ENCODE assay signal across 15 cellular contexts in genomic region chr13:51978836-51979556, GRCh38. TPM values are rescaled to one million over a fixed set of nuclear protein-coding genes. Genes with fewer than 3 reads are reported as not detected.
DNase-seq lines count a peak whose midpoint lies in the region; ATAC-seq and TF ChIP-seq lines count a peak whose summit lies in the region.
"Had no signal": no experiment of that assay in that cellular context is flagged by ENCODE, and none has a peak within 500 bp of the region (broad histone marks: within the 10 kb centered on the region; RNA-seq: fewer than 3 reads in every experiment).

No MANE protein-coding gene starts in this region.

- no peaks in the 10 kb centered on the region for H3K79me1 ChIP-seq in H9 (ENCODE audit: insufficient read depth, low read depth, low read length, poor library complexity, severe bottlenecking)

- no peak overlapping the region for H2BK12ac ChIP-seq in H9 (ENCODE audit: insufficient read length, low read depth, low read length)

- H3K27me3 Mint-ChIP-seq in activated CD4-positive, alpha-beta memory T cell treated with anti-CD3 and anti-CD28 coated beads, Interleukin-2, amount 10 ng/mL, durations not matched to agents 7 days and 5 days: peaks cover 3% of the 10 kb centered on the region
- no peaks in the 10 kb centered on the region for H3K27me3 Mint-ChIP-seq in H9 (ENCODE audit: low read depth)

- no peak overlapping the region for H4K8ac ChIP-seq in H9 (replicated peaks; ENCODE audit: insufficient read length, low read depth, low read length)

- H3K27ac Mint-ChIP-seq in activated CD4-positive, alpha-beta memory T cell treated with anti-CD3 and anti-CD28 coated beads, Interleukin-2, amount 10 ng/mL, durations not matched to agents 7 days and 5 days: no peak overlapping the region
- H3K27ac Mint-ChIP-seq in H9: no peak overlapping the region
- H3K27ac Mint-ChIP-seq: activated T-helper 2 cell treated with anti-CD3 and anti-CD28 coated beads, Interferon-gamma antibody, Interleukin-2, Interleukin-4, amounts not matched to agents 10 μg/mL and 5 μg/mL and 100 μg/mL, durations not matched to agents 14 hours and 24 hours and 36 hours; B cell had no signal

- no peaks in the 10 kb centered on the region for H3K4me1 Mint-ChIP-seq in activated CD4-positive, alpha-beta memory T cell treated with anti-CD3 and anti-CD28 coated beads, Interleukin-2, amount 10 ng/mL, durations not matched to agents 7 days and 5 days
- peaks cover 6 to 10% of the 10 kb centered on the region in 2 experiments for H3K4me1 Mint-ChIP-seq in H9
- H3K4me1 Mint-ChIP-seq: B cell had no signal

- H3K4me1 ChIP-seq in body of pancreas (no peaks in the 10 kb centered on the region), H9 (ENCODE audit: insufficient read depth, low read length) (no peaks in the 10 kb centered on the region)
- H3K4me1 ChIP-seq: HAP-1 had no signal

- CTCF ChIA-PET in activated CD4-positive, alpha-beta memory T cell treated with anti-CD3 and anti-CD28 coated beads, Interleukin-2, amount 10 ng/mL, durations not matched to agents 7 days and 5 days (lab: Charles Lee): interaction anchor here (1.1 kb wide), 1 partner anchor 12 kb away, joined by 4 read pairs; no protein-coding TSS in a partner anchor

- no peak overlapping the region for H3K4me3 Mint-ChIP-seq in activated CD4-positive, alpha-beta memory T cell treated with anti-CD3 and anti-CD28 coated beads, Interleukin-2, amount 10 ng/mL, durations not matched to agents 7 days and 5 days
- H3K4me3 Mint-ChIP-seq in H9: no peak overlapping the region
- H3K4me3 Mint-ChIP-seq: B cell had no signal

- intact Hi-C loops in body of pancreas (cut with DNase I): no loop called here

- H2BK15ac ChIP-seq in H9 (ENCODE audit: low read depth, low read length): no peak overlapping the region

- H4K5ac ChIP-seq in H9 (ENCODE audit: insufficient read length, low read depth, low read length): no peak overlapping the region

- TF ChIP-seq RAD21 in Ishikawa (IDR thresholded peaks at IDR 0.05; ENCODE audit: low read depth): no peak

- no peaks in the 10 kb centered on the region for H3K23me2 ChIP-seq in H9 (ENCODE audit: insufficient read length, low read depth, low read length, poor library complexity, severe bottlenecking)

- no peak for TF ChIP-seq EP300 in Ishikawa (IDR thresholded peaks at IDR 0.05; ENCODE audit: borderline replicate concordance)

- no peak overlapping the region for H3K23ac ChIP-seq in H9 (ENCODE audit: insufficient read length, low read depth, low read length)

- H3K36me3 Mint-ChIP-seq in activated CD4-positive, alpha-beta memory T cell treated with anti-CD3 and anti-CD28 coated beads, Interleukin-2, amount 10 ng/mL, durations not matched to agents 7 days and 5 days (ENCODE audit: low read depth): no peaks in the 10 kb centered on the region
- H3K36me3 Mint-ChIP-seq in H9 (ENCODE audit: insufficient read depth in 1 of 3, low read depth in 3 of 3): no peaks in the 10 kb centered on the region

- ATAC-seq in body of pancreas: peak; percentile 78
- ATAC-seq: sciatic nerve had no signal

- no peak overlapping the region for H2AFZ ChIP-seq in H9 (ENCODE audit: low read length)

- no peak overlapping the region for H4K91ac ChIP-seq in H9 (ENCODE audit: insufficient read length, low read depth, low read length)

- peak in 3 of 4 donors; percentile 21 to 37 (median 31) for DNase-seq in body of pancreas
- DNase-seq in mucosa of gallbladder (ENCODE audit: low spot score): peak; percentile 49
- DNase-seq in activated CD4-positive, alpha-beta memory T cell treated with anti-CD3 and anti-CD28 coated beads, Interleukin-2, amount 10 ng/mL, durations not matched to agents 7 days and 5 days: no peak
- no peak for DNase-seq in H9
- no peak for DNase-seq in activated gamma-delta T cell treated with Interleukin-2 at 50 U/mL for 16 hours
- DNase-seq: activated CD8-positive, alpha-beta memory T cell treated with anti-CD3 and anti-CD28 coated beads for 24 hours; amniotic stem cell; mesendoderm; NCI-H774; substantia nigra had no signal

- H3T11ph ChIP-seq in H9 (ENCODE audit: low read length): no peak overlapping the region

- H3K14ac ChIP-seq in H9 (ENCODE audit: insufficient read depth, low read length): no peak overlapping the region

- POLR2A ChIA-PET in activated CD4-positive, alpha-beta memory T cell treated with anti-CD3 and anti-CD28 coated beads, Interleukin-2, amount 10 ng/mL, durations not matched to agents 7 days and 5 days (lab: Charles Lee): no interaction called here

- H2AK5ac ChIP-seq in H9 (ENCODE audit: insufficient read length, low read length): no peak overlapping the region

- H3K9me3 Mint-ChIP-seq in activated CD4-positive, alpha-beta memory T cell treated with anti-CD3 and anti-CD28 coated beads, Interleukin-2, amount 10 ng/mL, durations not matched to agents 7 days and 5 days: no peaks in the 10 kb centered on the region
- H3K9me3 Mint-ChIP-seq in H9: 0 out of 5 replicates have a peak, but pooled peaks cover 0 to 2% of the 10 kb centered on the region in 2 experiments
- H3K9me3 Mint-ChIP-seq: activated T-helper 2 cell treated with anti-CD3 and anti-CD28 coated beads, Interferon-gamma antibody, Interleukin-2, Interleukin-4, amounts not matched to agents 10 μg/mL and 5 μg/mL and 100 μg/mL, durations not matched to agents 14 hours and 24 hours and 36 hours had no signal

- TF ChIP-seq CTCF in body of pancreas (IDR thresholded peaks at IDR 0.05): no peak
- TF ChIP-seq CTCF in H9 (conservative IDR thresholded peaks at IDR 0.05): no peak

- WGBS in body of pancreas, 2 donors: 54 to 82% methylated on average over 4 of the region's 4 CpGs
- no CpG with 5 or more reads among the region's 4 CpGs for WGBS in H9 (ENCODE audit: extremely low coverage, insufficient read length, low lambda C conversion rate)

- H2BK5ac ChIP-seq in H9 (ENCODE audit: insufficient read length, low read length): no peak overlapping the region

- no peak overlapping the region for H2BK20ac ChIP-seq in H9 (ENCODE audit: low read depth, low read length, poor library complexity, severe bottlenecking)

- no peak overlapping the region for H3K56ac ChIP-seq in H9 (ENCODE audit: insufficient read length, low read depth, low read length)

- H3K4me3 ChIP-seq in body of pancreas: no peak overlapping the region
- H3K4me3 ChIP-seq: HAP-1 had no signal

- H3K79me2 ChIP-seq in H9 (ENCODE audit: insufficient read depth, low read length): no peaks in the 10 kb centered on the region

- no peaks in the 10 kb centered on the region for H3K36me3 ChIP-seq in body of pancreas (replicated peaks in 1 of 2; ENCODE audit: insufficient read depth in 1 of 2, low read depth in 2 of 2)
- H3K36me3 ChIP-seq: HAP-1 had no signal

- H3K9me3 ChIP-seq in body of pancreas (no peaks in the 10 kb centered on the region), H9 (ENCODE audit: control insufficient read depth, low read depth, low read length) (no peaks in the 10 kb centered on the region)
- H3K9me3 ChIP-seq: HAP-1 had no signal

- H4K20me1 ChIP-seq in H9 (ENCODE audit: control insufficient read depth, insufficient read depth, insufficient read length): no peaks in the 10 kb centered on the region

- H2BK120ac ChIP-seq in H9 (ENCODE audit: low read depth, low read length, poor library complexity, severe bottlenecking): no peak overlapping the region

- no peaks in the 10 kb centered on the region for H3K27me3 ChIP-seq in body of pancreas
- no peaks in the 10 kb centered on the region for H3K27me3 ChIP-seq in H9 (ENCODE audit: insufficient read depth, low read length)

- no peak for TF ChIP-seq POLR2A in body of pancreas (IDR thresholded peaks at IDR 0.05)

- H3K9ac ChIP-seq in H9 (ENCODE audit: extremely low read depth, insufficient read length, low read length): no peak overlapping the region

- H3K18ac ChIP-seq in H9 (ENCODE audit: insufficient read length, low read depth, low read length): no peak overlapping the region

- H3K4ac ChIP-seq in H9 (ENCODE audit: low read depth, low read length): no peak overlapping the region

- H3K27ac ChIP-seq in body of pancreas: no peak overlapping the region
- H3K27ac ChIP-seq in H9 (ENCODE audit: insufficient read length, low read depth, low read length): no peak overlapping the region

- no peak overlapping the region for H3K4me2 ChIP-seq in H9 (ENCODE audit: insufficient read depth, insufficient read length, low read length)

TF ChIP-seq in Ishikawa, 13 proteins besides CTCF, POLR2A, EP300 and RAD21:
- TF ChIP-seq USF1 (IDR thresholded peaks at IDR 0.05) (peak; percentile 79), TEAD4 (IDR thresholded peaks at IDR 0.05) (no peak)

RNA-seq across cellular contexts. Expression of gene ATP7B, which starts 32.3 kb away (rescaled TPM):
- 1 to 10 TPM; 5.7 to 6.9 TPM for total RNA-seq in body of pancreas
- 54.9 TPM for total RNA-seq in mucosa of gallbladder
- under 1 TPM; 0.78 to 0.88 TPM for total RNA-seq in activated CD4-positive, alpha-beta memory T cell treated with anti-CD3 and anti-CD28 coated beads, Interleukin-2, amount 10 ng/mL, durations not matched to agents 7 days and 5 days
- 5.0 and 5.8 TPM in 2 replicates for total RNA-seq in H9 (2021)

RNA-seq across cellular contexts. Expression of gene ALG11, which starts 33.2 kb away (rescaled TPM):
- total RNA-seq in body of pancreas (10 to 100 TPM in 1 of 2 donors, 1 to 10 TPM in 1; 9.2 to 16.1 TPM), mucosa of gallbladder (37.3 TPM), H9 (2021) (35.5 and 46.6 TPM in 2 replicates)
- 10 to 100 TPM; 24.0 to 28.9 TPM for total RNA-seq in activated CD4-positive, alpha-beta memory T cell treated with anti-CD3 and anti-CD28 coated beads, Interleukin-2, amount 10 ng/mL, durations not matched to agents 7 days and 5 days

RNA-seq across cellular contexts. Expression of gene UTP14C, which starts 45.5 kb away (rescaled TPM):
- total RNA-seq in body of pancreas (1 to 10 TPM; 9.6 to 9.9 TPM), mucosa of gallbladder (20.1 TPM), H9 (2021) (19.8 and 21.4 TPM in 2 replicates)
- total RNA-seq in activated CD4-positive, alpha-beta memory T cell treated with anti-CD3 and anti-CD28 coated beads, Interleukin-2, amount 10 ng/mL, durations not matched to agents 7 days and 5 days: 1 to 10 TPM; 9.4 to 10.0 TPM

Comparison
In these comparisons a context has a peak if more than half of its experiments do, and no peak if none do; other contexts are left out.
1. DNase-seq: peak in body of pancreas (3 of 4) and mucosa of gallbladder (single experiment); none in activated CD4-positive, alpha-beta memory T cell treated with anti-CD3 and anti-CD28 coated beads, Interleukin-2, amount 10 ng/mL, durations not matched to agents 7 days and 5 days (single experiment), H9 (single experiment) and activated gamma-delta T cell treated with Interleukin-2 at 50 U/mL for 16 hours (single experiment).